23 cellular contexts compared by ENCODE assay signal in genomic region chr7:157625973-157626790, GRCh38.
DNase-seq lines count a peak whose midpoint lies in the region; ATAC-seq and TF ChIP-seq lines count a peak whose summit lies in the region.
"Had no signal": no experiment of that assay in that cellular context is flagged by ENCODE, and none has a peak within 500 bp of the region (broad histone marks: within the 10 kb centered on the region; RNA-seq: fewer than 3 reads in every experiment).

No MANE protein-coding gene starts in this region.

- H3K4me3 Mint-ChIP-seq in T-helper 1 cell treated with Interleukin-12 subunit alpha and Interleukin-12 subunit beta and Interleukin-4 antibody, amounts not matched to agents 30 μg/mL and 1 μg/mL, for 36 hours, result peak overlapping the region; percentile 64
- H3K4me3 Mint-ChIP-seq in CD8-positive, alpha-beta T cell, result peak overlapping the region; percentile 73
- peak overlapping the region; percentile 81 for H3K4me3 Mint-ChIP-seq in T-helper 17 cell
- H3K4me3 Mint-ChIP-seq in central memory CD8-positive, alpha-beta T cell, result no peak overlapping the region
- H3K4me3 Mint-ChIP-seq: nephron progenitor cell, WTC11 had no signal

- H3K4me1 ChIP-seq in CD8-positive, alpha-beta T cell (ENCODE audit: insufficient read depth, low read length), result peaks cover 66% of the 10 kb centered on the region
- H3K4me1 ChIP-seq in OCI-LY7 (ENCODE audit: insufficient read depth, low read length, poor library complexity, severe bottlenecking), result no peaks in the 10 kb centered on the region
- H3K4me1 ChIP-seq: breast epithelium, gastrocnemius medialis had no signal

- no peak overlapping the region for H3K27ac ChIP-seq in CD8-positive, alpha-beta T cell (ENCODE audit: low read depth, low read length)
- no peak overlapping the region for H3K27ac ChIP-seq in OCI-LY7 (ENCODE audit: low read depth, low read length, poor library complexity, severe bottlenecking)
- H3K27ac ChIP-seq: 22Rv1, breast epithelium, dorsolateral prefrontal cortex, gastrocnemius medialis had no signal

- H3K27me3 ChIP-seq in CD8-positive, alpha-beta T cell (ENCODE audit: insufficient read depth, low read length), result no peaks in the 10 kb centered on the region
- H3K27me3 ChIP-seq: breast epithelium, gastrocnemius medialis had no signal

- no peaks in the 10 kb centered on the region for H3K9me2 ChIP-seq in OCI-LY7 (ENCODE audit: insufficient read depth, low read length)

- peak overlapping the region; percentile 6 for H3K4me3 ChIP-seq in CD8-positive, alpha-beta T cell (ENCODE audit: low read depth, low read length)
- no peak overlapping the region for H3K4me3 ChIP-seq in OCI-LY7 (ENCODE audit: low read depth, low read length, poor library complexity, severe bottlenecking)
- H3K4me3 ChIP-seq: breast epithelium, dorsolateral prefrontal cortex, gastrocnemius medialis had no signal

- peaks cover 51% of the 10 kb centered on the region for H3K27me3 Mint-ChIP-seq in T-helper 1 cell treated with Interleukin-12 subunit alpha and Interleukin-12 subunit beta and Interleukin-4 antibody, amounts not matched to agents 30 μg/mL and 1 μg/mL, for 36 hours (ENCODE audit: low read depth)
- H3K27me3 Mint-ChIP-seq in CD8-positive, alpha-beta T cell (ENCODE audit: low read depth), result peaks cover 10% of the 10 kb centered on the region
- peaks cover 5% of the 10 kb centered on the region for H3K27me3 Mint-ChIP-seq in T-helper 17 cell
- H3K27me3 Mint-ChIP-seq in central memory CD8-positive, alpha-beta T cell, result peaks cover 72% of the 10 kb centered on the region

- H3K4me2 ChIP-seq in OCI-LY7 (ENCODE audit: low read length), result no peak overlapping the region

- intact Hi-C loops in CD8-positive, alpha-beta T cell (cut with DNase I, micrococcal nuclease), result loop anchor here (1.0 to 10.0 kb wide), 4 partner anchors 57 to 249 kb away; no protein-coding TSS in a partner anchor
- intact Hi-C loops in OCI-LY7 (cut with micrococcal nuclease; ENCODE audit: unreplicated experiment), result no loop called here

- H3K36me3 Mint-ChIP-seq in T-helper 1 cell treated with Interleukin-12 subunit alpha and Interleukin-12 subunit beta and Interleukin-4 antibody, amounts not matched to agents 30 μg/mL and 1 μg/mL, for 36 hours (ENCODE audit: low read depth), result peaks cover 3% of the 10 kb centered on the region
- H3K36me3 Mint-ChIP-seq in CD8-positive, alpha-beta T cell, result no peaks in the 10 kb centered on the region
- no peaks in the 10 kb centered on the region for H3K36me3 Mint-ChIP-seq in T-helper 17 cell (ENCODE audit: low read depth)
- peaks cover 4% of the 10 kb centered on the region for H3K36me3 Mint-ChIP-seq in central memory CD8-positive, alpha-beta T cell (ENCODE audit: insufficient read depth)

- no peak for DNase-seq in T-helper 1 cell
- peak in 1 of 7 experiments; percentile 27 for DNase-seq in CD8-positive, alpha-beta T cell
- DNase-seq in T-helper 17 cell, result no peak
- DNase-seq in central memory CD8-positive, alpha-beta T cell (ENCODE audit: low spot score in 2 of 2), result no peak
- no peak for DNase-seq in kidney glomerular epithelial cell (lab: John Stamatoyannopoulos, UW)
- DNase-seq in OCI-LY7 (ENCODE audit: low spot score), result no peak
- no peak for DNase-seq in NCI-H2227 treated with DMSO at 0.1 percent for 48 hours (lab: John Stamatoyannopoulos, UW)
- DNase-seq: gastrocnemius medialis; GF-D8; left colon; mesendoderm; NCI-H1417; NCI-H2171 treated with DMSO at 0.1 percent for 48 hours; nephron progenitor cell; PC-3; SIG-M5; stimulated activated CD4-positive, alpha-beta T cell treated with anti-CD3 and anti-CD28 coated beads, Interleukin-1b, Interleukin-23, amount 100 ng/mL, for 48 hours had no signal

- no peaks in the 10 kb centered on the region for H3K9me3 ChIP-seq in CD8-positive, alpha-beta T cell (ENCODE audit: low read length)
- H3K9me3 ChIP-seq in T-helper 17 cell (ENCODE audit: control insufficient read depth, low read length, poor library complexity, severe bottlenecking) (no peaks in the 10 kb centered on the region), OCI-LY7 (ENCODE audit: low read length) (no peaks in the 10 kb centered on the region)
- H3K9me3 ChIP-seq: breast epithelium, gastrocnemius medialis had no signal

- ATAC-seq in CD8-positive, alpha-beta T cell, result peak; percentile 63
- peak; percentile 84 for ATAC-seq in T-helper 17 cell
- peak; percentile 61 for ATAC-seq in central memory CD8-positive, alpha-beta T cell (replicated peaks; ENCODE audit: extremely low read depth, poor library complexity, severe bottlenecking)
- ATAC-seq: gastrocnemius medialis, left colon, PC-3, WTC11 had no signal

- H3K36me3 ChIP-seq in CD8-positive, alpha-beta T cell (ENCODE audit: insufficient read depth, low read length), result no peaks in the 10 kb centered on the region
- H3K36me3 ChIP-seq in OCI-LY7 (ENCODE audit: insufficient read depth, low read length), result no peaks in the 10 kb centered on the region
- H3K36me3 ChIP-seq: breast epithelium, gastrocnemius medialis had no signal

- no peaks in the 10 kb centered on the region for H4K20me1 ChIP-seq in OCI-LY7 (ENCODE audit: insufficient read depth, low read length)

- TF ChIP-seq CTCF in CD8-positive, alpha-beta T cell (IDR thresholded peaks at IDR 0.05), result no peak
- no peak for TF ChIP-seq CTCF in OCI-LY7 (conservative IDR thresholded peaks at IDR 0.05; ENCODE audit: low read length)

- BruUV-seq in OCI-LY7 (replicated peaks; lab: Mats Ljungman, UMichigan), result no TSS peak

- H3K4me1 Mint-ChIP-seq in T-helper 1 cell treated with Interleukin-12 subunit alpha and Interleukin-12 subunit beta and Interleukin-4 antibody, amounts not matched to agents 30 μg/mL and 1 μg/mL, for 36 hours (ENCODE audit: low read depth), result peaks cover 31% of the 10 kb centered on the region
- H3K4me1 Mint-ChIP-seq in CD8-positive, alpha-beta T cell (ENCODE audit: low read depth), result peaks cover 70% of the 10 kb centered on the region
- peaks cover 36% of the 10 kb centered on the region for H3K4me1 Mint-ChIP-seq in T-helper 17 cell
- H3K4me1 Mint-ChIP-seq in central memory CD8-positive, alpha-beta T cell, result peaks cover 12% of the 10 kb centered on the region
- H3K4me1 Mint-ChIP-seq: nephron progenitor cell, WTC11 had no signal

- H2AFZ ChIP-seq in OCI-LY7 (ENCODE audit: low read length), result no peak overlapping the region

- CTCF ChIA-PET in CD8-positive, alpha-beta T cell (lab: Charles Lee), result interaction anchor here (0.9 to 1.8 kb wide), 6 partner anchors 12 to 194 kb away, joined by 3 to 8 read pairs (median 4); no protein-coding TSS in a partner anchor
- CTCF ChIA-PET in OCI-LY7 (lab: Charles Lee; ENCODE audit: unreplicated experiment), result no interaction called here

- POLR2A ChIA-PET in CD8-positive, alpha-beta T cell (lab: Charles Lee), result interaction anchor here (0.9 to 1.6 kb wide), 4 partner anchors 10 to 39 kb away, joined by 3 to 7 read pairs (median 4); no protein-coding TSS in a partner anchor
- POLR2A ChIA-PET in OCI-LY7 (lab: Charles Lee), result interaction anchor here (0.5 to 0.9 kb wide), 2 partner anchors 34 to 335 kb away, joined by 3 to 6 read pairs; no protein-coding TSS in a partner anchor

- H3K79me2 ChIP-seq in OCI-LY7 (ENCODE audit: insufficient read depth, low read depth, low read length), result no peaks in the 10 kb centered on the region

- H3K9me3 Mint-ChIP-seq in T-helper 1 cell treated with Interleukin-12 subunit alpha and Interleukin-12 subunit beta and Interleukin-4 antibody, amounts not matched to agents 30 μg/mL and 1 μg/mL, for 36 hours, result no peaks in the 10 kb centered on the region
- H3K9me3 Mint-ChIP-seq in CD8-positive, alpha-beta T cell, result peaks cover 6% of the 10 kb centered on the region
- no peaks in the 10 kb centered on the region for H3K9me3 Mint-ChIP-seq in central memory CD8-positive, alpha-beta T cell

- H3K27ac Mint-ChIP-seq in T-helper 1 cell treated with Interleukin-12 subunit alpha and Interleukin-12 subunit beta and Interleukin-4 antibody, amounts not matched to agents 30 μg/mL and 1 μg/mL, for 36 hours, result peak overlapping the region; percentile 77
- peak overlapping the region; percentile 83 for H3K27ac Mint-ChIP-seq in CD8-positive, alpha-beta T cell
- H3K27ac Mint-ChIP-seq in T-helper 17 cell, result peak overlapping the region; percentile 91
- no peak overlapping the region for H3K27ac Mint-ChIP-seq in central memory CD8-positive, alpha-beta T cell (ENCODE audit: low read depth)
- H3K27ac Mint-ChIP-seq: progenitor cell of endocrine pancreas, WTC11 had no signal
